In the genomic region with DNA sequence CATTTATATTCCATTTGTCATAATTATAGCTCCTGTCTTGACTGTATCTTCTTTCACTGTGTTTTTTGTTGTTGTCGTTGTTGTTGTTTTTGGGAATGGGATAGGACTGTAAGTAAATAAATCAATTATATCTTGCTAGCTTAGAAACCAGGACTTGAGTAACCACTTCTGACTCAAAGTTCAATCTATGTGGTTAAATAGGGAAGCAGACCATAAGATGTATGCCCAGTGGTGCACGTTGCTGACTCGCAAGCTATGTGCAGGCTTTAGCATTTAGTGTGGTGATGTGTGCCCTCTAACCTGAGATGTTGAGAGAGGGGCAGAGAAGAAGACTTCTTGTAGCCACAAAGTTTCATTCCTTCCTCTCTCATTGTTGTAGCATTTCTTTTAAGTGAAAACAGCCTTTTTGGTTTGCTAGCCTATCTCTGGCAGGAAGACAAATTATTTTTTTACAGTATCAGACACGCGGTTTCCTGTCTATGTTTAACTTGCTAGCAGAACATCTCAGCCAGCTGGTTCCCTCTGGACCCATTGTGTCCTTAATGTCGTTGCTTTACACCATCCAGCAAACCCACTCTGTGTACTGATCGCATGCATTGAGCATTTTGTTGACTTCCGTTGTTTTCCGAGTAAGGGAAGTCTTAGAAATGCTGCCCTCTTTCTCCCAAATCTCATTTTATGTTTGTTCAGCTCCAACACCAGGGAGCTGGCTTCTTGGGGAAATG, we compare ENCODE assay signal across 8 cellular contexts. TPM values are rescaled to one million over a fixed set of nuclear protein-coding genes. Genes with fewer than 3 reads are reported as not detected.
DNase-seq lines count a peak whose midpoint lies in the region; ATAC-seq and TF ChIP-seq lines count a peak whose summit lies in the region.

No MANE protein-coding gene starts in this region.

- H3K9me3 Mint-ChIP-seq in activated naive CD4-positive, alpha-beta T cell treated with anti-CD3 and anti-CD28 coated beads for 36 hours: peaks cover 1% of the 10 kb centered on the region

- WGBS in heart left ventricle, 4 donors: 26 to 34% (median 30%) methylated on average over 9 of the region's 9 CpGs

- DNase-seq in NCI-H226 (peak; percentile 54), heart left ventricle (peak in 3 of 5 donors; percentile 53 to 56 (median 54)), SK-N-DZ (ENCODE audit: low spot score) (no peak), SHP77 (lab: John Stamatoyannopoulos, UW) (no peak)
- DNase-seq in activated naive CD4-positive, alpha-beta T cell treated with anti-CD3 and anti-CD28 coated beads for 36 hours: peak; percentile 62

- H3K4me1 Mint-ChIP-seq in activated naive CD4-positive, alpha-beta T cell treated with anti-CD3 and anti-CD28 coated beads for 36 hours (ENCODE audit: low read depth): peaks cover 98% of the 10 kb centered on the region

- peak overlapping the region; percentile 97 for H3K27ac Mint-ChIP-seq in activated naive CD4-positive, alpha-beta T cell treated with anti-CD3 and anti-CD28 coated beads for 36 hours

- intact Hi-C loops in activated naive CD4-positive, alpha-beta T cell treated with anti-CD3 and anti-CD28 coated beads for 36 hours (cut with micrococcal nuclease): loop anchor here (1.0 to 10.0 kb wide), 4 partner anchors 9 to 874 kb away; a partner anchor contains a TSS
- intact Hi-C loops in heart left ventricle (cut with DNase I): no loop called here

- CTCF ChIA-PET in activated naive CD4-positive, alpha-beta T cell treated with anti-CD3 and anti-CD28 coated beads for 36 hours (lab: Charles Lee): interaction anchor here (0.6 to 2.1 kb wide), 15 partner anchors 10 to 69 kb away, joined by 3 to 12 read pairs (median 3); no protein-coding TSS in a partner anchor

- peak overlapping the region; percentile 53 to 92 (median 64) for H3K27ac ChIP-seq in heart left ventricle
- H3K27ac ChIP-seq in skin epidermis: peak overlapping the region in 19 of 21 experiments; percentile 13 to 92 (median 70)

- peaks cover 0 to 87% (median 60%) of the 10 kb centered on the region in 9 donors for H3K36me3 ChIP-seq in heart left ventricle

- TF ChIP-seq POLR2A in heart left ventricle (IDR thresholded peaks at IDR 0.05): no peak

- peaks cover 81% of the 10 kb centered on the region for H3K36me3 Mint-ChIP-seq in activated naive CD4-positive, alpha-beta T cell treated with anti-CD3 and anti-CD28 coated beads for 36 hours (ENCODE audit: low read depth)

- no peaks in the 10 kb centered on the region for H3K27me3 Mint-ChIP-seq in activated naive CD4-positive, alpha-beta T cell treated with anti-CD3 and anti-CD28 coated beads for 36 hours (ENCODE audit: low read depth)

- ATAC-seq in GM18520 (IDR thresholded peaks at IDR 0.05; ENCODE audit: unreplicated experiment) (peak; percentile 87), HG02840 (IDR thresholded peaks at IDR 0.05; ENCODE audit: low FRiP score, unreplicated experiment) (peak; percentile 70), heart left ventricle (peak; percentile 34 to 69 (median 60))

- peaks cover 22 to 100% (median 87%) of the 10 kb centered on the region in 12 donors for H3K4me1 ChIP-seq in heart left ventricle

- H3K27me3 ChIP-seq in heart left ventricle: no peaks in the 10 kb centered on the region

- peak overlapping the region; percentile 62 for H3K4me3 Mint-ChIP-seq in activated naive CD4-positive, alpha-beta T cell treated with anti-CD3 and anti-CD28 coated beads for 36 hours

- peak in 1 of 12 donors; percentile 23 for TF ChIP-seq CTCF in heart left ventricle (IDR thresholded peaks at IDR 0.05)

- no peaks in the 10 kb centered on the region for H3K9me3 ChIP-seq in heart left ventricle

- H3K4me3 ChIP-seq in heart left ventricle: peak overlapping the region in 2 of 12 donors; percentile 3 to 4
- no peak overlapping the region for H3K4me3 ChIP-seq in skin epidermis

RNA-seq across cellular contexts. Expression of a gene that starts 52.1 kb away (rescaled TPM):
- 10 to 100 TPM; 57.8 to 58.1 TPM for total RNA-seq in activated naive CD4-positive, alpha-beta T cell treated with anti-CD3 and anti-CD28 coated beads for 36 hours
- 100 to 1,000 TPM in 7 of 9 donors, 10 to 100 TPM in 2; 82.4 to 217 (median 143) TPM for total RNA-seq in heart left ventricle
- 100 to 1,000 TPM in 1 of 2 donors, 10 to 100 TPM in 1; 13.8 to 153 TPM for polyA plus RNA-seq in heart left ventricle
- 0.49 and 0.83 TPM in 2 replicates for polyA plus RNA-seq in SK-N-DZ (2014; cell fraction: cytosol; rRNA removed)
- polyA plus RNA-seq in SK-N-DZ (2014; cell fraction: nucleus; rRNA removed): 0.53 and 1.6 TPM in 2 replicates

Comparison
In these comparisons a context has a peak if more than half of its experiments do, and no peak if none do; other contexts are left out.
1. DNase-seq: peak in NCI-H226 (single experiment), activated naive CD4-positive, alpha-beta T cell treated with anti-CD3 and anti-CD28 coated beads for 36 hours (single experiment) and heart left ventricle (3 of 5); none in SK-N-DZ (single experiment) and SHP77 (0 of 2).
2. Peak in every context shown above with its lines, with median percentiles within 50 percentile points of each other: ATAC-seq.